Comparison of ENCODE assay signal across 7 cellular contexts in genomic region chr20:53624927-53625250, GRCh38. TPM values are rescaled to one million over a fixed set of nuclear protein-coding genes. Genes with fewer than 3 reads are reported as not detected.
DNase-seq lines count a peak whose midpoint lies in the region; ATAC-seq, FAIRE-seq and TF ChIP-seq lines count a peak whose summit lies in the region.
"Not testable (repeated sequence)": the region's sequence is repeated elsewhere in the genome, so short reads cannot be mapped to it uniquely, and the experiment has no call there.

No MANE protein-coding gene starts in this region.

- TF ChIP-seq EP300 in K562 (IDR thresholded peaks at IDR 0.05; ENCODE audit: low read length); suprapubic skin (IDR thresholded peaks at IDR 0.05): not testable (repeated sequence)

- intact Hi-C loops in K562 (cut with micrococcal nuclease); right lobe of liver (cut with DNase I); posterior vena cava (cut with DNase I): not testable (repeated sequence)

- not testable (repeated sequence) for H3K9ac ChIP-seq in OCI-LY3 (ENCODE audit: low read length); K562 (ENCODE audit: insufficient read depth in 1 of 2, low read depth in 2 of 2, low read length in 2 of 2)

- FAIRE-seq in K562 (lab: Jason Lieb, UNC) = not testable (repeated sequence)

- H3K4me3 ChIP-seq in OCI-LY3 (ENCODE audit: low read length) = peak overlapping the region; percentile 74
- H3K4me3 ChIP-seq in RWPE2 (ENCODE audit: severe bottlenecking); K562; right lobe of liver; suprapubic skin: not testable (repeated sequence)

- not testable (repeated sequence) for BruUV-seq in K562 (replicated peaks; lab: Mats Ljungman, UMichigan)

- H3K9me3 ChIP-seq in OCI-LY3 (ENCODE audit: insufficient read depth, low read length); RWPE2 (ENCODE audit: severe bottlenecking); K562 (replicated peaks; ENCODE audit: control insufficient read depth, insufficient read depth, low read depth, low read length); right lobe of liver; suprapubic skin: not testable (repeated sequence)

- not testable (repeated sequence) for H3K27me3 ChIP-seq in OCI-LY3 (ENCODE audit: low read depth, low read length); RWPE2 (ENCODE audit: insufficient read depth, poor library complexity, severe bottlenecking); K562 (ENCODE audit: control insufficient read depth in 2 of 2, insufficient read depth in 2 of 2, low read length in 2 of 2); right lobe of liver; suprapubic skin

- TF ChIP-seq POLR2A in K562 (conservative IDR thresholded peaks at IDR 0.05); right lobe of liver (IDR thresholded peaks at IDR 0.05); suprapubic skin (IDR thresholded peaks at IDR 0.05): not testable (repeated sequence)

- peak; percentile 19 for DNase-seq in RWPE2 (ENCODE audit: low spot score)
- DNase-seq in K562 (ENCODE audit: extremely low read depth in 1 of 4, low spot score in 3 of 4); right lobe of liver; suprapubic skin (ENCODE audit: low spot score in 2 of 2): not testable (repeated sequence)
- peak; percentile 17 for DNase-seq in posterior vena cava (ENCODE audit: low spot score)

- not testable (repeated sequence) for TF ChIP-seq RAD21 in K562 (CRISPR knock-in tag; conservative IDR thresholded peaks at IDR 0.05 in 1 of 2, IDR thresholded peaks at IDR 0.05 in 1 of 2)

- H3K4me1 ChIP-seq in OCI-LY3 (ENCODE audit: low read length) = peaks cover 42% of the 10 kb centered on the region
- peaks cover 34% of the 10 kb centered on the region for H3K4me1 ChIP-seq in RWPE2 (ENCODE audit: insufficient read depth, poor library complexity, severe bottlenecking)
- H3K4me1 ChIP-seq in K562 (replicated peaks in 1 of 2; ENCODE audit: control insufficient read depth in 2 of 2, insufficient read depth in 2 of 2, low read length in 2 of 2) = peaks cover 21 to 26% of the 10 kb centered on the region in 2 experiments; a peak in 4 of 5 replicates
- peaks cover 0 to 36% (median 7%) of the 10 kb centered on the region in 4 donors for H3K4me1 ChIP-seq in right lobe of liver
- H3K4me1 ChIP-seq in suprapubic skin = peaks cover 40% of the 10 kb centered on the region

- in situ Hi-C loops in K562 (cut with MboI) = not testable (repeated sequence)

- not testable (repeated sequence) for ATAC-seq in RWPE2 (ENCODE audit: low read depth); K562; right lobe of liver

- H2AFZ ChIP-seq in OCI-LY3 (ENCODE audit: low read depth, low read length) = not testable (repeated sequence)
- 0 out of 2 replicates have a peak overlapping the region, but pooled peaks have one; percentile 37 for H2AFZ ChIP-seq in K562 (ENCODE audit: low read depth, low read length)

- CTCF ChIA-PET in K562 (lab: Yijun Ruan, JAX; ENCODE audit: low intra/inter-chr PET ratio) = not testable (repeated sequence)

- H3K79me2 ChIP-seq in OCI-LY3 (ENCODE audit: low read length); K562 (ENCODE audit: control insufficient read depth, insufficient read depth, low read length): not testable (repeated sequence)

- not testable (repeated sequence) for TF ChIP-seq CTCF in C4-2B (conservative IDR thresholded peaks at IDR 0.05); OCI-LY3 (IDR thresholded peaks at IDR 0.05; ENCODE audit: low read depth, low read length); RWPE2 (IDR thresholded peaks at IDR 0.05; ENCODE audit: poor library complexity, severe bottlenecking); K562 (IDR thresholded peaks at IDR 0.05 in 2 of 3, conservative IDR thresholded peaks at IDR 0.05 in 1 of 3; ENCODE audit: insufficient read depth in 2 of 3, low read depth in 1 of 3, low read length in 3 of 3); right lobe of liver (IDR thresholded peaks at IDR 0.05); suprapubic skin (IDR thresholded peaks at IDR 0.05)

- H3K9me1 ChIP-seq in K562 (ENCODE audit: control insufficient read depth, insufficient read depth, low read length) = not testable (repeated sequence)

- peak overlapping the region; percentile 51 for H3K27ac ChIP-seq in C4-2B
- H3K27ac ChIP-seq in OCI-LY3 (ENCODE audit: low read length); RWPE2 (ENCODE audit: poor library complexity, severe bottlenecking); K562 (ENCODE audit: extremely low read depth, low read depth, low read length): not testable (repeated sequence)
- peak overlapping the region; percentile 85 to 97 (median 90) for H3K27ac ChIP-seq in right lobe of liver
- peak overlapping the region; percentile 88 for H3K27ac ChIP-seq in suprapubic skin

- 85% methylated on average over 6 of the region's 7 CpGs for WGBS in K562 (ENCODE audit: insufficient coverage, low coverage, missing lambda C conversion rate)
- 40% methylated on average over 7 of the region's 7 CpGs for WGBS in right lobe of liver (ENCODE audit: insufficient coverage, low coverage, low lambda C conversion rate, missing lambda C conversion rate)
- 66% methylated on average over 7 of the region's 7 CpGs for WGBS in suprapubic skin

- not testable (repeated sequence) for H3K36me3 ChIP-seq in OCI-LY3 (replicated peaks; ENCODE audit: low read depth, low read length); RWPE2 (ENCODE audit: low read depth); K562 (ENCODE audit: control insufficient read depth, insufficient read depth, low read length); right lobe of liver; suprapubic skin

- H3K4me2 ChIP-seq in OCI-LY3 (ENCODE audit: low read length) = peak overlapping the region; percentile 83; the same call in 1 of the 2 replicates
- not testable (repeated sequence) for H3K4me2 ChIP-seq in K562 (ENCODE audit: insufficient read depth, low read length)

- not testable (repeated sequence) for H4K20me1 ChIP-seq in OCI-LY3 (ENCODE audit: insufficient read depth, low read length); K562 (replicated peaks; ENCODE audit: control insufficient read depth, insufficient read depth, low read length)

- POLR2A ChIA-PET in K562 (lab: Yijun Ruan, JAX) = interaction anchor here (5.5 kb wide), 1 partner anchor 13 kb away, joined by 60 read pairs; no protein-coding TSS in a partner anchor

RNA-seq across cellular contexts. Expression of gene ZNF217, which starts 31.2 kb away (rescaled TPM):
- total RNA-seq in K562 (2011; cell fraction: chromatin; rRNA removed; ENCODE audit: low replicate concordance) = 27.8 and 53.4 TPM in 2 replicates
- 21.3 and 24.7 TPM in 2 replicates for total RNA-seq in K562 (2011; cell fraction: nucleolus; rRNA removed)
- total RNA-seq in K562 (2011; cell fraction: nucleoplasm; rRNA removed) = 26.2 and 28.5 TPM in 2 replicates
- total RNA-seq in K562 (2014; rRNA removed) = 16.8 and 17.7 TPM in 2 replicates
- total RNA-seq in K562 (2014; rRNA removed; fragmentation: Illumina TruSeq; extraction: Trizol) = 23.4 and 25.0 TPM in 2 replicates
- total RNA-seq in K562 (2015; rRNA removed; fragmentation: Illumina TruSeq; extraction: Trizol) = 18.7 and 21.8 TPM in 2 replicates
- 39.7 and 41.8 TPM in 2 replicates for total RNA-seq in K562 (2021)
- polyA plus RNA-seq in K562 (2011; rRNA removed) = 11.4 and 12.9 TPM in 2 replicates
- polyA plus RNA-seq in K562 (2011; cell fraction: cytosol; rRNA removed) = 6.8 and 8.6 TPM in 2 replicates
- polyA plus RNA-seq in K562 (2011; cell fraction: nucleus; rRNA removed) = 19.8 and 24.3 TPM in 2 replicates
- polyA plus RNA-seq in K562 (2012) = 17.7 and 21.1 TPM in 2 replicates
- polyA plus RNA-seq in K562 (2014; fragmentation: Illumina TruSeq; extraction: Trizol) = 19.3 and 26.7 TPM in 2 replicates
- polyA plus RNA-seq in K562 (2014; fragmentation: Nextera tagmentation; extraction: Ambion mirVana) = 1 to 10 TPM; 3.0 to 7.1 TPM
- 16.0 and 23.5 TPM in 2 replicates for polyA plus RNA-seq in K562 (2014; rRNA removed)
- 36.2 and 44.6 TPM in 2 replicates for polyA minus RNA-seq in K562 (2011; rRNA and poly(A)+ RNA removed)
- polyA minus RNA-seq in K562 (2011; cell fraction: cytosol; rRNA and poly(A)+ RNA removed) = 21.7 and 25.7 TPM in 2 replicates
- 19.7 and 29.4 TPM in 2 replicates for polyA minus RNA-seq in K562 (2011; cell fraction: nucleus; rRNA and poly(A)+ RNA removed)
- total RNA-seq in right lobe of liver = 10 to 100 TPM; 11.3 to 27.1 (median 15.8) TPM
- total RNA-seq in posterior vena cava = 10 to 100 TPM; 18.4 to 22.7 TPM
- 10 to 100 TPM; 31.2 to 64.8 (median 46.7) TPM for total RNA-seq in suprapubic skin
